ENCODE assay signal across 15 cellular contexts in genomic region chr14:74289801-74290200, GRCh38. TPM values are rescaled to one million over a fixed set of nuclear protein-coding genes. Genes with fewer than 3 reads are reported as not detected.
"Had no signal": no experiment of that assay in that cellular context is flagged by ENCODE, and none has a peak within 500 bp of the region (broad histone marks: within the 10 kb centered on the region; RNA-seq: fewer than 3 reads in every experiment).

No MANE protein-coding gene starts in this region.

- H3K36me3 ChIP-seq: MG63 had no signal

- H3K4me2 ChIP-seq: SK-N-SH had no signal

- H3K27me3 ChIP-seq: MG63 had no signal

- H3K4me3 ChIP-seq: MG63 had no signal

- H3K9me3 ChIP-seq: MG63, SK-N-SH had no signal

- DNase-seq: KG1, MG63, NCI-H1436, NCI-H187, NCI-H2029, NCI-H2081 treated with DMSO at 0.1 percent for 48 hours, NCI-H2171, NCI-H226, NCI-H510A, NCI-H774 had no signal

- H3K9ac ChIP-seq: SK-N-SH had no signal

- H3K27ac ChIP-seq: RWPE1 had no signal

RNA-seq across cellular contexts. Expression of gene VSX2, which starts 50.6 kb away (rescaled TPM):
- total RNA-seq: HT1080, IMR-90, SK-MEL-5 had no signal
- polyA plus RNA-seq: IMR-90, SK-N-SH had no signal

RNA-seq across cellular contexts. Expression of gene VRTN, which starts 58.5 kb away (rescaled TPM):
- total RNA-seq: HT1080, IMR-90, SK-MEL-5 had no signal
- polyA plus RNA-seq: IMR-90, SK-N-SH had no signal
